In the genomic region with DNA sequence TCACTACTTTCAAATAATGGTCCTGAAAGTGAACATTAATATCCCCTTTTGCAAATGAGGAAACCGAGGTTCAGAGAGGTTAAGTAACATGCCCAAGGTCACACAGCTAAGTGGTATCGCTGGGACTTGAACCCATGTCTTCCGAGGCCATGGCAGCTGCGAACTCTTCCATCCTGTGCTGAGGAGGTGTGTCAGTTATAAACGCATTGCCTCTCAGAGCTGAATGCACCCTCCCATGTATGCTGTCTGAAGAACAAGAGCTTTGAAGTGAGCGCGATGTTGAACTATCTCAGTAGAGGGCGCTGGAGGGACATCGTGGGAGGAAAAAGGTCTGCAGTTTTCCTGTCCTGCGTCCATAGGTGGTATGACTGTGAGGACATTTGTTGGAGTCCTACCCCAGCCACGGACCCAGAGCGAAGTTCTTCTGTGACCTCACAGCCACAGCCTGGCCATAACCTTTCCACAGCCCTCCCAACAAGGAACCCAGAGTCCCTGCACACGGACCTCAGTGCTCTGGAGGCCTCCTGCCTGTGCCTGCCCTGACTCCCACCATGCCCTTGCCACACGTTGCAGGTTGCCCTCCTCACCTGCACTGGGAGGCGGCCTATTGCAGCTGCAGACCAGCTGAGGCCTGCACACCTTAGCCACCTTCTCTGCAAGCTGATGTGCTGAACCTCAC, we compare ENCODE assay signal across 1 cellular context.
A peak's percentile ranks its signal among the peaks of the same experiment; 100 is the strongest.
TF ChIP-seq lines count a peak whose summit lies in the region.

No MANE protein-coding gene starts in this region.

TF ChIP-seq in HepG2, 621 proteins besides CTCF, POLR2A, EP300 and RAD21 (continued from another document and continues in another):
- TF ChIP-seq, protein P1, sequence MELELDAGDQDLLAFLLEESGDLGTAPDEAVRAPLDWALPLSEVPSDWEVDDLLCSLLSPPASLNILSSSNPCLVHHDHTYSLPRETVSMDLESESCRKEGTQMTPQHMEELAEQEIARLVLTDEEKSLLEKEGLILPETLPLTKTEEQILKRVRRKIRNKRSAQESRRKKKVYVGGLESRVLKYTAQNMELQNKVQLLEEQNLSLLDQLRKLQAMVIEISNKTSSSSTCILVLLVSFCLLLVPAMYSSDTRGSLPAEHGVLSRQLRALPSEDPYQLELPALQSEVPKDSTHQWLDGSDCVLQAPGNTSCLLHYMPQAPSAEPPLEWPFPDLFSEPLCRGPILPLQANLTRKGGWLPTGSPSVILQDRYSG (CRISPR knock-in tag; IDR thresholded peaks at IDR 0.05), result no peak
- TF ChIP-seq ZEB1 (IDR thresholded peaks at IDR 0.05; ENCODE audit: insufficient replicate concordance, low read depth) (peak; percentile 37), PHF20 (CRISPR knock-in tag; IDR thresholded peaks at IDR 0.05) (peak; percentile 17; the same call in 1 of the 2 replicates), ZNF317 (CRISPR knock-in tag; IDR thresholded peaks at IDR 0.05) (no peak), TCF7L2 (IDR thresholded peaks at IDR 0.05; ENCODE audit: low read depth, low read length) (no peak), NCOA2 (CRISPR knock-in tag; IDR thresholded peaks at IDR 0.05) (no peak), FOSL2 (CRISPR knock-in tag; IDR thresholded peaks at IDR 0.05) (no peak), NR2F6 (IDR thresholded peaks at IDR 0.05) (no peak), NR2F6 (CRISPR knock-in tag; IDR thresholded peaks at IDR 0.05) (0 out of 2 replicates have a peak, but pooled peaks have one; percentile 13), ZFY (CRISPR knock-in tag; IDR thresholded peaks at IDR 0.05) (peak; percentile 3; the same call in 1 of the 2 replicates), ARNTL (CRISPR knock-in tag; IDR thresholded peaks at IDR 0.05) (no peak), GABPB1 (CRISPR knock-in tag; IDR thresholded peaks at IDR 0.05) (peak; percentile 44; the same call in 1 of the 2 replicates), YEATS2 (CRISPR knock-in tag; IDR thresholded peaks at IDR 0.05; ENCODE audit: borderline replicate concordance) (peak; percentile 44; the same call in 1 of the 2 replicates), ZNF644 (CRISPR knock-in tag; IDR thresholded peaks at IDR 0.05; ENCODE audit: low read depth) (no peak), ZFP37 (CRISPR knock-in tag; IDR thresholded peaks at IDR 0.05; ENCODE audit: borderline replicate concordance) (0 out of 2 replicates have a peak, but pooled peaks have one; percentile 47), GATAD2A (CRISPR knock-in tag; IDR thresholded peaks at IDR 0.05) (0 out of 2 replicates have a peak, but pooled peaks have one; percentile 32), NR1H2 (CRISPR knock-in tag; IDR thresholded peaks at IDR 0.05; ENCODE audit: borderline replicate concordance, low read depth) (no peak), ZNF557 (CRISPR knock-in tag; IDR thresholded peaks at IDR 0.05) (no peak), ZMYM2 (CRISPR knock-in tag; IDR thresholded peaks at IDR 0.05) (no peak), ZNF441 (CRISPR knock-in tag; IDR thresholded peaks at IDR 0.05; ENCODE audit: borderline replicate concordance) (0 out of 2 replicates have a peak, but pooled peaks have one; percentile 23), SMARCC2 (IDR thresholded peaks at IDR 0.05) (no peak), NFATC3 (CRISPR knock-in tag; IDR thresholded peaks at IDR 0.05) (no peak), ZNF431 (CRISPR knock-in tag; IDR thresholded peaks at IDR 0.05; ENCODE audit: borderline replicate concordance, low read depth) (no peak), ZNF772 (CRISPR knock-in tag; IDR thresholded peaks at IDR 0.05) (peak; percentile 60; the same call in 1 of the 2 replicates), NFIB (CRISPR knock-in tag; IDR thresholded peaks at IDR 0.05; ENCODE audit: borderline replicate concordance) (no peak)
- TF ChIP-seq, protein P2, sequence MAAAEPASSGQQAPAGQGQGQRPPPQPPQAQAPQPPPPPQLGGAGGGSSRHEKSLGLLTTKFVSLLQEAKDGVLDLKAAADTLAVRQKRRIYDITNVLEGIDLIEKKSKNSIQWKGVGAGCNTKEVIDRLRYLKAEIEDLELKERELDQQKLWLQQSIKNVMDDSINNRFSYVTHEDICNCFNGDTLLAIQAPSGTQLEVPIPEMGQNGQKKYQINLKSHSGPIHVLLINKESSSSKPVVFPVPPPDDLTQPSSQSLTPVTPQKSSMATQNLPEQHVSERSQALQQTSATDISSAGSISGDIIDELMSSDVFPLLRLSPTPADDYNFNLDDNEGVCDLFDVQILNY (CRISPR knock-in tag; conservative IDR thresholded peaks at IDR 0.05), result no peak
- TF ChIP-seq, protein P3, sequence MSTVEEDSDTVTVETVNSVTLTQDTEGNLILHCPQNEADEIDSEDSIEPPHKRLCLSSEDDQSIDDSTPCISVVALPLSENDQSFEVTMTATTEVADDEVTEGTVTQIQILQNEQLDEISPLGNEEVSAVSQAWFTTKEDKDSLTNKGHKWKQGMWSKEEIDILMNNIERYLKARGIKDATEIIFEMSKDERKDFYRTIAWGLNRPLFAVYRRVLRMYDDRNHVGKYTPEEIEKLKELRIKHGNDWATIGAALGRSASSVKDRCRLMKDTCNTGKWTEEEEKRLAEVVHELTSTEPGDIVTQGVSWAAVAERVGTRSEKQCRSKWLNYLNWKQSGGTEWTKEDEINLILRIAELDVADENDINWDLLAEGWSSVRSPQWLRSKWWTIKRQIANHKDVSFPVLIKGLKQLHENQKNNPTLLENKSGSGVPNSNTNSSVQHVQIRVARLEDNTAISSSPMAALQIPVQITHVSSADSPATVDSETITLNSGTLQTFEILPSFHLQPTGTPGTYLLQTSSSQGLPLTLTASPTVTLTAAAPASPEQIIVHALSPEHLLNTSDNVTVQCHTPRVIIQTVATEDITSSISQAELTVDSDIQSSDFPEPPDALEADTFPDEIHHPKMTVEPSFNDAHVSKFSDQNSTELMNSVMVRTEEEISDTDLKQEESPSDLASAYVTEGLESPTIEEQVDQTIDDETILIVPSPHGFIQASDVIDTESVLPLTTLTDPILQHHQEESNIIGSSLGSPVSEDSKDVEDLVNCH (CRISPR knock-in tag; IDR thresholded peaks at IDR 0.05), result no peak
- TF ChIP-seq, protein P4, sequence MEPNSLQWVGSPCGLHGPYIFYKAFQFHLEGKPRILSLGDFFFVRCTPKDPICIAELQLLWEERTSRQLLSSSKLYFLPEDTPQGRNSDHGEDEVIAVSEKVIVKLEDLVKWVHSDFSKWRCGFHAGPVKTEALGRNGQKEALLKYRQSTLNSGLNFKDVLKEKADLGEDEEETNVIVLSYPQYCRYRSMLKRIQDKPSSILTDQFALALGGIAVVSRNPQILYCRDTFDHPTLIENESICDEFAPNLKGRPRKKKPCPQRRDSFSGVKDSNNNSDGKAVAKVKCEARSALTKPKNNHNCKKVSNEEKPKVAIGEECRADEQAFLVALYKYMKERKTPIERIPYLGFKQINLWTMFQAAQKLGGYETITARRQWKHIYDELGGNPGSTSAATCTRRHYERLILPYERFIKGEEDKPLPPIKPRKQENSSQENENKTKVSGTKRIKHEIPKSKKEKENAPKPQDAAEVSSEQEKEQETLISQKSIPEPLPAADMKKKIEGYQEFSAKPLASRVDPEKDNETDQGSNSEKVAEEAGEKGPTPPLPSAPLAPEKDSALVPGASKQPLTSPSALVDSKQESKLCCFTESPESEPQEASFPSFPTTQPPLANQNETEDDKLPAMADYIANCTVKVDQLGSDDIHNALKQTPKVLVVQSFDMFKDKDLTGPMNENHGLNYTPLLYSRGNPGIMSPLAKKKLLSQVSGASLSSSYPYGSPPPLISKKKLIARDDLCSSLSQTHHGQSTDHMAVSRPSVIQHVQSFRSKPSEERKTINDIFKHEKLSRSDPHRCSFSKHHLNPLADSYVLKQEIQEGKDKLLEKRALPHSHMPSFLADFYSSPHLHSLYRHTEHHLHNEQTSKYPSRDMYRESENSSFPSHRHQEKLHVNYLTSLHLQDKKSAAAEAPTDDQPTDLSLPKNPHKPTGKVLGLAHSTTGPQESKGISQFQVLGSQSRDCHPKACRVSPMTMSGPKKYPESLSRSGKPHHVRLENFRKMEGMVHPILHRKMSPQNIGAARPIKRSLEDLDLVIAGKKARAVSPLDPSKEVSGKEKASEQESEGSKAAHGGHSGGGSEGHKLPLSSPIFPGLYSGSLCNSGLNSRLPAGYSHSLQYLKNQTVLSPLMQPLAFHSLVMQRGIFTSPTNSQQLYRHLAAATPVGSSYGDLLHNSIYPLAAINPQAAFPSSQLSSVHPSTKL (CRISPR knock-in tag; IDR thresholded peaks at IDR 0.05), result peak; percentile 36; the same call in 1 of the 2 replicates
- TF ChIP-seq, protein P5, sequence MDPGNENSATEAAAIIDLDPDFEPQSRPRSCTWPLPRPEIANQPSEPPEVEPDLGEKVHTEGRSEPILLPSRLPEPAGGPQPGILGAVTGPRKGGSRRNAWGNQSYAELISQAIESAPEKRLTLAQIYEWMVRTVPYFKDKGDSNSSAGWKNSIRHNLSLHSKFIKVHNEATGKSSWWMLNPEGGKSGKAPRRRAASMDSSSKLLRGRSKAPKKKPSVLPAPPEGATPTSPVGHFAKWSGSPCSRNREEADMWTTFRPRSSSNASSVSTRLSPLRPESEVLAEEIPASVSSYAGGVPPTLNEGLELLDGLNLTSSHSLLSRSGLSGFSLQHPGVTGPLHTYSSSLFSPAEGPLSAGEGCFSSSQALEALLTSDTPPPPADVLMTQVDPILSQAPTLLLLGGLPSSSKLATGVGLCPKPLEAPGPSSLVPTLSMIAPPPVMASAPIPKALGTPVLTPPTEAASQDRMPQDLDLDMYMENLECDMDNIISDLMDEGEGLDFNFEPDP (CRISPR knock-in tag; conservative IDR thresholded peaks at IDR 0.05), result no peak
- TF ChIP-seq, protein P6, sequence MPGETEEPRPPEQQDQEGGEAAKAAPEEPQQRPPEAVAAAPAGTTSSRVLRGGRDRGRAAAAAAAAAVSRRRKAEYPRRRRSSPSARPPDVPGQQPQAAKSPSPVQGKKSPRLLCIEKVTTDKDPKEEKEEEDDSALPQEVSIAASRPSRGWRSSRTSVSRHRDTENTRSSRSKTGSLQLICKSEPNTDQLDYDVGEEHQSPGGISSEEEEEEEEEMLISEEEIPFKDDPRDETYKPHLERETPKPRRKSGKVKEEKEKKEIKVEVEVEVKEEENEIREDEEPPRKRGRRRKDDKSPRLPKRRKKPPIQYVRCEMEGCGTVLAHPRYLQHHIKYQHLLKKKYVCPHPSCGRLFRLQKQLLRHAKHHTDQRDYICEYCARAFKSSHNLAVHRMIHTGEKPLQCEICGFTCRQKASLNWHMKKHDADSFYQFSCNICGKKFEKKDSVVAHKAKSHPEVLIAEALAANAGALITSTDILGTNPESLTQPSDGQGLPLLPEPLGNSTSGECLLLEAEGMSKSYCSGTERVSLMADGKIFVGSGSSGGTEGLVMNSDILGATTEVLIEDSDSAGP (CRISPR knock-in tag; IDR thresholded peaks at IDR 0.05; ENCODE audit: borderline replicate concordance), result peak; percentile 36; the same call in 1 of the 2 replicates
- TF ChIP-seq, protein P7, sequence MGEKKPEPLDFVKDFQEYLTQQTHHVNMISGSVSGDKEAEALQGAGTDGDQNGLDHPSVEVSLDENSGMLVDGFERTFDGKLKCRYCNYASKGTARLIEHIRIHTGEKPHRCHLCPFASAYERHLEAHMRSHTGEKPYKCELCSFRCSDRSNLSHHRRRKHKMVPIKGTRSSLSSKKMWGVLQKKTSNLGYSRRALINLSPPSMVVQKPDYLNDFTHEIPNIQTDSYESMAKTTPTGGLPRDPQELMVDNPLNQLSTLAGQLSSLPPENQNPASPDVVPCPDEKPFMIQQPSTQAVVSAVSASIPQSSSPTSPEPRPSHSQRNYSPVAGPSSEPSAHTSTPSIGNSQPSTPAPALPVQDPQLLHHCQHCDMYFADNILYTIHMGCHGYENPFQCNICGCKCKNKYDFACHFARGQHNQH (CRISPR knock-in tag; IDR thresholded peaks at IDR 0.05), result peak; percentile 31; the same call in 1 of the 2 replicates
- TF ChIP-seq, protein P8, sequence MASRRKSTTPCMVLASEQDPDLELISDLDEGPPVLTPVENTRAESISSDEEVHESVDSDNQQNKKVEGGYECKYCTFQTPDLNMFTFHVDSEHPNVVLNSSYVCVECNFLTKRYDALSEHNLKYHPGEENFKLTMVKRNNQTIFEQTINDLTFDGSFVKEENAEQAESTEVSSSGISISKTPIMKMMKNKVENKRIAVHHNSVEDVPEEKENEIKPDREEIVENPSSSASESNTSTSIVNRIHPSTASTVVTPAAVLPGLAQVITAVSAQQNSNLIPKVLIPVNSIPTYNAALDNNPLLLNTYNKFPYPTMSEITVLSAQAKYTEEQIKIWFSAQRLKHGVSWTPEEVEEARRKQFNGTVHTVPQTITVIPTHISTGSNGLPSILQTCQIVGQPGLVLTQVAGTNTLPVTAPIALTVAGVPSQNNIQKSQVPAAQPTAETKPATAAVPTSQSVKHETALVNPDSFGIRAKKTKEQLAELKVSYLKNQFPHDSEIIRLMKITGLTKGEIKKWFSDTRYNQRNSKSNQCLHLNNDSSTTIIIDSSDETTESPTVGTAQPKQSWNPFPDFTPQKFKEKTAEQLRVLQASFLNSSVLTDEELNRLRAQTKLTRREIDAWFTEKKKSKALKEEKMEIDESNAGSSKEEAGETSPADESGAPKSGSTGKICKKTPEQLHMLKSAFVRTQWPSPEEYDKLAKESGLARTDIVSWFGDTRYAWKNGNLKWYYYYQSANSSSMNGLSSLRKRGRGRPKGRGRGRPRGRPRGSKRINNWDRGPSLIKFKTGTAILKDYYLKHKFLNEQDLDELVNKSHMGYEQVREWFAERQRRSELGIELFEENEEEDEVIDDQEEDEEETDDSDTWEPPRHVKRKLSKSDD (CRISPR knock-in tag; IDR thresholded peaks at IDR 0.05; ENCODE audit: low read depth), result 0 out of 2 replicates have a peak, but pooled peaks have one; percentile 33
- TF ChIP-seq, protein P9, sequence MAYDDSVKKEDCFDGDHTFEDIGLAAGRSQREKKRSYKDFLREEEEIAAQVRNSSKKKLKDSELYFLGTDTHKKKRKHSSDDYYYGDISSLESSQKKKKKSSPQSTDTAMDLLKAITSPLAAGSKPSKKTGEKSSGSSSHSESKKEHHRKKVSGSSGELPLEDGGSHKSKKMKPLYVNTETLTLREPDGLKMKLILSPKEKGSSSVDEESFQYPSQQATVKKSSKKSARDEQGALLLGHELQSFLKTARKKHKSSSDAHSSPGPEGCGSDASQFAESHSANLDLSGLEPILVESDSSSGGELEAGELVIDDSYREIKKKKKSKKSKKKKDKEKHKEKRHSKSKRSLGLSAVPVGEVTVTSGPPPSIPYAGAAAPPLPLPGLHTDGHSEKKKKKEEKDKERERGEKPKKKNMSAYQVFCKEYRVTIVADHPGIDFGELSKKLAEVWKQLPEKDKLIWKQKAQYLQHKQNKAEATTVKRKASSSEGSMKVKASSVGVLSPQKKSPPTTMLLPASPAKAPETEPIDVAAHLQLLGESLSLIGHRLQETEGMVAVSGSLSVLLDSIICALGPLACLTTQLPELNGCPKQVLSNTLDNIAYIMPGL (CRISPR knock-in tag; IDR thresholded peaks at IDR 0.05; ENCODE audit: borderline replicate concordance in 1 of 2, low read depth in 1 of 2), result peak; percentile 55 to 63; a peak in 2 of 4 replicates
